In genomic region chr19:42068756-42069571, GRCh38 we compare ENCODE assay signal across 14 cellular contexts. TPM values are rescaled to one million over a fixed set of nuclear protein-coding genes. Genes with fewer than 3 reads are reported as not detected.
DNase-seq lines count a peak whose midpoint lies in the region; ATAC-seq and TF ChIP-seq lines count a peak whose summit lies in the region.
"Had no signal": no experiment of that assay in that cellular context is flagged by ENCODE, and none has a peak within 500 bp of the region (broad histone marks: within the 10 kb centered on the region; RNA-seq: fewer than 3 reads in every experiment).

No MANE protein-coding gene starts in this region.

- no peak for TF ChIP-seq EP300 in sigmoid colon (IDR thresholded peaks at IDR 0.05)

- TF ChIP-seq CTCF in WERI-Rb-1 (IDR thresholded peaks at IDR 0.05; ENCODE audit: low read depth, low read length) (no peak), sigmoid colon (IDR thresholded peaks at IDR 0.05) (no peak)

- H3K27ac Mint-ChIP-seq in activated T-helper 1 cell treated with anti-CD3 and anti-CD28 coated beads, Interleukin-12 subunit alpha, Interleukin-12 subunit beta, Interleukin-2, Interleukin-4 antibody, amounts not matched to agents 30 ng/mL and 10 ng/mL and 1 ng/mL, durations not matched to agents 14 hours and 24 hours and 36 hours, result no peak overlapping the region
- H3K27ac Mint-ChIP-seq: activated naive CD8-positive, alpha-beta T cell treated with anti-CD3 and anti-CD28 coated beads, Interleukin-2, amount 10 ng/mL, durations not matched to agents 7 days and 5 days; type B pancreatic cell had no signal

- H3K4me1 ChIP-seq in HUES6 (ENCODE audit: control insufficient read depth, insufficient read depth, low read length), result peaks cover 28% of the 10 kb centered on the region
- peaks cover 14% of the 10 kb centered on the region; the same call in 1 of the 2 replicates for H3K4me1 ChIP-seq in iPS-20b (ENCODE audit: insufficient read depth, low read length)
- peaks cover 0 to 37% (median 26%) of the 10 kb centered on the region in 4 donors for H3K4me1 ChIP-seq in sigmoid colon

- intact Hi-C loops in sigmoid colon (cut with DNase I), result no loop called here
- intact Hi-C loops in activated T-helper 1 cell treated with anti-CD3 and anti-CD28 coated beads, Interleukin-12 subunit alpha, Interleukin-12 subunit beta, Interleukin-2, Interleukin-4 antibody, amounts not matched to agents 30 ng/mL and 10 ng/mL and 1 ng/mL, durations not matched to agents 14 hours and 24 hours and 36 hours (cut with micrococcal nuclease), result no loop called here

- peak; percentile 62 for DNase-seq in WERI-Rb-1
- DNase-seq in sigmoid colon, result no peak
- no peak for DNase-seq in AG20443 (ENCODE audit: low spot score)
- DNase-seq in activated T-helper 1 cell treated with anti-CD3 and anti-CD28 coated beads, Interleukin-12 subunit alpha, Interleukin-12 subunit beta, Interleukin-2, Interleukin-4 antibody, amounts not matched to agents 30 ng/mL and 10 ng/mL and 1 ng/mL, durations not matched to agents 14 hours and 24 hours and 36 hours (ENCODE audit: low spot score), result no peak
- no peak for DNase-seq in OCI-M1 (lab: John Stamatoyannopoulos, UW)
- DNase-seq: activated CD4-positive, alpha-beta T cell treated with anti-CD3 and anti-CD28 coated beads, Interleukin-2, amount 50 U/mL, for 1 hour; activated naive CD8-positive, alpha-beta T cell treated with anti-CD3 and anti-CD28 coated beads, Interleukin-2, amount 10 ng/mL, durations not matched to agents 7 days and 5 days; SIG-M5 had no signal

- ATAC-seq in GM18520 (IDR thresholded peaks at IDR 0.05; ENCODE audit: unreplicated experiment), result no peak
- ATAC-seq: HCT116 had no signal

- H3K4me3 ChIP-seq in HUES6 (ENCODE audit: low read depth, low read length) (peak overlapping the region; percentile 79), WERI-Rb-1 (ENCODE audit: low read depth, low read length) (peak overlapping the region; percentile 55), iPS-20b (ENCODE audit: low read length) (peak overlapping the region; percentile 76), sigmoid colon (peak overlapping the region; percentile 56 to 65 (median 62))

- H3K27ac ChIP-seq in HUES6 (ENCODE audit: low read depth, low read length), result no peak overlapping the region
- H3K27ac ChIP-seq in WERI-Rb-1, result peak overlapping the region; percentile 82
- no peak overlapping the region for H3K27ac ChIP-seq in iPS-20b (ENCODE audit: low read length)
- peak overlapping the region; percentile 66 to 83 (median 74) for H3K27ac ChIP-seq in sigmoid colon
- H3K27ac ChIP-seq: KMS-11 had no signal

- H3K27me3 Mint-ChIP-seq in activated T-helper 1 cell treated with anti-CD3 and anti-CD28 coated beads, Interleukin-12 subunit alpha, Interleukin-12 subunit beta, Interleukin-2, Interleukin-4 antibody, amounts not matched to agents 30 ng/mL and 10 ng/mL and 1 ng/mL, durations not matched to agents 14 hours and 24 hours and 36 hours (ENCODE audit: insufficient read depth), result peaks cover 5% of the 10 kb centered on the region

- 15 to 30% methylated on average over 29 of the region's 29 CpGs for WGBS in sigmoid colon, 2 donors

- H3K9ac ChIP-seq in HUES6 (ENCODE audit: low read length) (peak overlapping the region; percentile 5), iPS-20b (ENCODE audit: low read depth, low read length) (peak overlapping the region; percentile 75; the same call in 1 of the 2 replicates)
- H3K9ac ChIP-seq: KMS-11 had no signal

- H3K27me3 ChIP-seq in HUES6 (ENCODE audit: control insufficient read depth, insufficient read depth, low read length) (peaks cover 16% of the 10 kb centered on the region; the same call in 1 of the 2 replicates), WERI-Rb-1 (ENCODE audit: insufficient read depth, low read depth, severe bottlenecking) (no peaks in the 10 kb centered on the region), iPS-20b (ENCODE audit: insufficient read depth, low read length) (0 out of 2 replicates have a peak, but pooled peaks cover 5% of the 10 kb centered on the region), sigmoid colon (no peaks in the 10 kb centered on the region)

- no peaks in the 10 kb centered on the region for H3K9me3 Mint-ChIP-seq in activated T-helper 1 cell treated with anti-CD3 and anti-CD28 coated beads, Interleukin-12 subunit alpha, Interleukin-12 subunit beta, Interleukin-2, Interleukin-4 antibody, amounts not matched to agents 30 ng/mL and 10 ng/mL and 1 ng/mL, durations not matched to agents 14 hours and 24 hours and 36 hours
- H3K9me3 Mint-ChIP-seq: activated naive CD8-positive, alpha-beta T cell treated with anti-CD3 and anti-CD28 coated beads, Interleukin-2, amount 10 ng/mL, durations not matched to agents 7 days and 5 days; type B pancreatic cell had no signal

- H3K9me3 ChIP-seq in HUES6 (ENCODE audit: control insufficient read depth, insufficient read depth, low read depth, low read length), result no peaks in the 10 kb centered on the region
- no peaks in the 10 kb centered on the region for H3K9me3 ChIP-seq in WERI-Rb-1 (ENCODE audit: severe bottlenecking)
- no peaks in the 10 kb centered on the region for H3K9me3 ChIP-seq in iPS-20b (ENCODE audit: insufficient read depth, low read depth, low read length)
- no peaks in the 10 kb centered on the region for H3K9me3 ChIP-seq in sigmoid colon

- TF ChIP-seq POLR2A in sigmoid colon (IDR thresholded peaks at IDR 0.05), result no peak

- no peaks in the 10 kb centered on the region for H3K36me3 Mint-ChIP-seq in activated T-helper 1 cell treated with anti-CD3 and anti-CD28 coated beads, Interleukin-12 subunit alpha, Interleukin-12 subunit beta, Interleukin-2, Interleukin-4 antibody, amounts not matched to agents 30 ng/mL and 10 ng/mL and 1 ng/mL, durations not matched to agents 14 hours and 24 hours and 36 hours (ENCODE audit: low read depth)
- H3K36me3 Mint-ChIP-seq: activated naive CD8-positive, alpha-beta T cell treated with anti-CD3 and anti-CD28 coated beads, Interleukin-2, amount 10 ng/mL, durations not matched to agents 7 days and 5 days; type B pancreatic cell had no signal

- H3K36me3 ChIP-seq in HUES6 (ENCODE audit: control insufficient read depth, insufficient read depth, low read length), result peaks cover 15% of the 10 kb centered on the region; the same call in 1 of the 2 replicates
- H3K36me3 ChIP-seq in WERI-Rb-1, result peaks cover 11% of the 10 kb centered on the region
- peaks cover 25% of the 10 kb centered on the region for H3K36me3 ChIP-seq in iPS-20b (ENCODE audit: insufficient read depth, low read depth, low read length)
- H3K36me3 ChIP-seq in sigmoid colon, result peaks cover 6 to 19% (median 11%) of the 10 kb centered on the region in 4 donors

- no peaks in the 10 kb centered on the region for H3K4me1 Mint-ChIP-seq in activated T-helper 1 cell treated with anti-CD3 and anti-CD28 coated beads, Interleukin-12 subunit alpha, Interleukin-12 subunit beta, Interleukin-2, Interleukin-4 antibody, amounts not matched to agents 30 ng/mL and 10 ng/mL and 1 ng/mL, durations not matched to agents 14 hours and 24 hours and 36 hours (ENCODE audit: low read depth)

- H3K4me3 Mint-ChIP-seq in activated T-helper 1 cell treated with anti-CD3 and anti-CD28 coated beads, Interleukin-12 subunit alpha, Interleukin-12 subunit beta, Interleukin-2, Interleukin-4 antibody, amounts not matched to agents 30 ng/mL and 10 ng/mL and 1 ng/mL, durations not matched to agents 14 hours and 24 hours and 36 hours, result no peak overlapping the region
- H3K4me3 Mint-ChIP-seq: activated naive CD8-positive, alpha-beta T cell treated with anti-CD3 and anti-CD28 coated beads, Interleukin-2, amount 10 ng/mL, durations not matched to agents 7 days and 5 days; type B pancreatic cell had no signal

RNA-seq across cellular contexts. Expression of gene GRIK5, which starts 1.0 kb away (rescaled TPM):
- total RNA-seq in sigmoid colon, result 10 to 100 TPM in 3 of 4 donors, 1 to 10 TPM in 1; 8.4 to 23.3 (median 13.3) TPM
- polyA plus RNA-seq in sigmoid colon, result 1 to 10 TPM in 1 of 3 donors, under 1 TPM in 1, not detected in 1; under 0.01 to 2.7 TPM
- total RNA-seq in activated T-helper 1 cell treated with anti-CD3 and anti-CD28 coated beads, Interleukin-12 subunit alpha, Interleukin-12 subunit beta, Interleukin-2, Interleukin-4 antibody, amounts not matched to agents 30 ng/mL and 10 ng/mL and 1 ng/mL, durations not matched to agents 14 hours and 24 hours and 36 hours, result 3.9 TPM in 2 replicates

RNA-seq across cellular contexts. Expression of gene ZNF574, which starts 7.0 kb away (rescaled TPM):
- total RNA-seq in sigmoid colon, result 10 to 100 TPM; 12.5 to 14.6 (median 13.1) TPM
- 1 to 10 TPM; 3.0 to 9.3 (median 5.5) TPM for polyA plus RNA-seq in sigmoid colon
- 17.5 and 17.8 TPM in 2 replicates for total RNA-seq in activated T-helper 1 cell treated with anti-CD3 and anti-CD28 coated beads, Interleukin-12 subunit alpha, Interleukin-12 subunit beta, Interleukin-2, Interleukin-4 antibody, amounts not matched to agents 30 ng/mL and 10 ng/mL and 1 ng/mL, durations not matched to agents 14 hours and 24 hours and 36 hours

Comparison
In these comparisons a context has a peak if more than half of its experiments do, and no peak if none do; other contexts are left out.
1. H3K27ac ChIP-seq: peak in WERI-Rb-1 (single experiment) and sigmoid colon (4 of 4); none in HUES6 (single experiment) and iPS-20b (single experiment).
2. Peak in every context shown above with its lines, with median percentiles within 50 percentile points of each other: H3K4me3 ChIP-seq.